18 cellular contexts compared by ENCODE assay signal in the genomic region with DNA sequence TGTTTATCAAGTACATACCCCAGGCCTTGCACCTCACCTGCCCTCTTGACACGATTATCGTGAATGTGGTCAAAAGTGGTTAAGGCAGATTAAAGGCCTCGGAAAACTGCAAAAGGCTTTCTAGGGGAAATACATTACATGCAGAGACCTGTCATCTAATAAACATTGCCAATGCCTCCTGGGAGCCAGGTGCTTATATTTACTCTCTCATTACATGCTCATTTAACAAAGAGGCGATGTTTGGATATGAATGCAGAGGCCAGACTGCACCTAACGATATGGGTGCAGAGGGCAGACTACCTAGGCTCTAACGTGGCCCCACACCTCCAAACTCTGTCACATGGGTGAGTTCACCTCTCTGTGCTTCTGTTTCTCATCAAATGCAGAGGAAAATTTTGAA.
A peak's percentile ranks its signal among the peaks of the same experiment; 100 is the strongest.
DNase-seq lines count a peak whose midpoint lies in the region; ATAC-seq lines count a peak whose summit lies in the region.
"Had no signal": no experiment of that assay in that cellular context is flagged by ENCODE, and none has a peak within 500 bp of the region (broad histone marks: within the 10 kb centered on the region; RNA-seq: fewer than 3 reads in every experiment).

No MANE protein-coding gene starts in this region.

- ATAC-seq in GM21619 (IDR thresholded peaks at IDR 0.05; ENCODE audit: unreplicated experiment) = no peak
- ATAC-seq: T-cell had no signal

- DNase-seq in NCI-H2196 (lab: John Stamatoyannopoulos, UW; ENCODE audit: unreplicated experiment) (peak; percentile 9), NCI-H2196 treated with DMSO at 0.1 percent for 48 hours (lab: John Stamatoyannopoulos, UW; ENCODE audit: unreplicated experiment) (no peak), NCI-H1436 (lab: John Stamatoyannopoulos, UW) (peak; percentile 42), NCI-H748 (lab: John Stamatoyannopoulos, UW; ENCODE audit: unreplicated experiment) (peak; percentile 81), kidney glomerular epithelial cell (lab: John Stamatoyannopoulos, UW) (no peak)
- no peak for DNase-seq in stimulated activated CD4-positive, alpha-beta T cell treated with anti-CD3 and anti-CD28 coated beads, Interleukin-12 subunit alpha, Interleukin-12 subunit beta, amount 100 ng/mL, for 4 hours
- DNase-seq: Caco-2, DMS79, H9, Kasumi-1, MM.1S, NCI-H1092 treated with DMSO at 0.1 percent for 48 hours, NCI-H2227 treated with DMSO at 0.1 percent for 48 hours, Right ventricle myocardium superior, SK-N-SH, T-cell, T-helper 9 cell had no signal

Comparison
In these comparisons a context has a peak if more than half of its experiments do, and no peak if none do; other contexts are left out.
1. DNase-seq: peak in NCI-H2196 (single experiment), NCI-H1436 (single experiment) and NCI-H748 (single experiment); none in NCI-H2196 treated with DMSO at 0.1 percent for 48 hours (single experiment), stimulated activated CD4-positive, alpha-beta T cell treated with anti-CD3 and anti-CD28 coated beads, Interleukin-12 subunit alpha, Interleukin-12 subunit beta, amount 100 ng/mL, for 4 hours (single experiment) and kidney glomerular epithelial cell (single experiment).